Comparison of ENCODE assay signal across 8 cellular contexts in genomic region chr10:26697922-26698608, GRCh38.
A peak's percentile ranks its signal among the peaks of the same experiment; 100 is the strongest.
DNase-seq lines count a peak whose midpoint lies in the region; ATAC-seq and TF ChIP-seq lines count a peak whose summit lies in the region.

No MANE protein-coding gene starts in this region.

- no peaks in the 10 kb centered on the region for H3K9me2 ChIP-seq in DOHH2 (replicated peaks; ENCODE audit: control insufficient read depth, low read length)

- no peak for DNase-seq in central memory CD8-positive, alpha-beta T cell (ENCODE audit: low spot score in 2 of 2)
- no peak for DNase-seq in stimulated activated CD4-positive, alpha-beta T cell treated with anti-CD3 and anti-CD28 coated beads, Interleukin-15, amount 100 ng/mL, for 24 hours
- DNase-seq in NCI-H1694 (lab: John Stamatoyannopoulos, UW): no peak
- DNase-seq in NOMO-1 (lab: John Stamatoyannopoulos, UW; ENCODE audit: unreplicated experiment in 2 of 2): no peak
- no peak for DNase-seq in SKM-1 (lab: John Stamatoyannopoulos, UW; ENCODE audit: unreplicated experiment)

- H3K4me3 Mint-ChIP-seq in central memory CD8-positive, alpha-beta T cell: peak overlapping the region; percentile 95

- H4K20me1 ChIP-seq in DOHH2 (ENCODE audit: control insufficient read depth, insufficient read depth, low read depth, low read length) (0 out of 2 replicates have a peak, but pooled peaks cover 3% of the 10 kb centered on the region), KMS-11 (ENCODE audit: insufficient read depth) (peaks cover 3% of the 10 kb centered on the region; the same call in 1 of the 2 replicates)

- no peak for ATAC-seq in central memory CD8-positive, alpha-beta T cell (replicated peaks; ENCODE audit: extremely low read depth, poor library complexity, severe bottlenecking)

- H3K4me1 Mint-ChIP-seq in central memory CD8-positive, alpha-beta T cell: peaks cover 39% of the 10 kb centered on the region

- peaks cover 60% of the 10 kb centered on the region for H3K79me2 ChIP-seq in DOHH2 (ENCODE audit: control insufficient read depth, low read length)
- peaks cover 55% of the 10 kb centered on the region for H3K79me2 ChIP-seq in KMS-11 (ENCODE audit: insufficient read depth, low read depth)

- H3K4me3 ChIP-seq in DOHH2 (ENCODE audit: low read length): peak overlapping the region; percentile 90
- H3K4me3 ChIP-seq in KMS-11 (IDR thresholded peaks at IDR 0.05; ENCODE audit: insufficient read depth, low read depth, low read length): no peak overlapping the region
- peak overlapping the region; percentile 83 to 97 for H3K4me3 ChIP-seq in mucosa of rectum (ENCODE audit: low read length in 2 of 2)

- H3K36me3 ChIP-seq in DOHH2 (ENCODE audit: control insufficient read depth, low read length) (peaks cover 42% of the 10 kb centered on the region), KMS-11 (ENCODE audit: insufficient read depth) (peaks cover 9% of the 10 kb centered on the region; the same call in 1 of the 2 replicates), mucosa of rectum (ENCODE audit: control insufficient read depth in 2 of 2, insufficient read depth in 2 of 2, low read length in 2 of 2) (peaks cover 0 to 2% of the 10 kb centered on the region in 2 donors)

- H3K27me3 Mint-ChIP-seq in central memory CD8-positive, alpha-beta T cell: no peaks in the 10 kb centered on the region

- H3K4me2 ChIP-seq in DOHH2 (ENCODE audit: low read length) (peak overlapping the region; percentile 85), KMS-11 (peak overlapping the region; percentile 83)

- H2AFZ ChIP-seq in KMS-11 (ENCODE audit: low read depth): peak overlapping the region; percentile 84

- H3K4me1 ChIP-seq in DOHH2 (ENCODE audit: control insufficient read depth, low read length) (peaks cover 37% of the 10 kb centered on the region), KMS-11 (ENCODE audit: low read depth, poor library complexity, severe bottlenecking) (peaks cover 14% of the 10 kb centered on the region), mucosa of rectum (ENCODE audit: control insufficient read depth in 2 of 2, insufficient read depth in 2 of 2, low read length in 2 of 2) (peaks cover 22 to 30% of the 10 kb centered on the region in 2 donors)

- H3K9ac ChIP-seq in KMS-11 (peak overlapping the region; percentile 90), mucosa of rectum (ENCODE audit: low read depth in 1 of 2, low read length in 2 of 2) (peak overlapping the region; percentile 71 to 82)

- no peaks in the 10 kb centered on the region for H3K9me3 ChIP-seq in DOHH2 (ENCODE audit: control insufficient read depth, insufficient read depth, low read length)
- H3K9me3 ChIP-seq in mucosa of rectum (ENCODE audit: control insufficient read depth in 2 of 2, low read length in 2 of 2): no peaks in the 10 kb centered on the region

- H3K27me3 ChIP-seq in DOHH2 (ENCODE audit: control insufficient read depth, low read length): no peaks in the 10 kb centered on the region
- no peaks in the 10 kb centered on the region for H3K27me3 ChIP-seq in KMS-11 (ENCODE audit: insufficient read depth, low read depth)
- H3K27me3 ChIP-seq in mucosa of rectum (ENCODE audit: control insufficient read depth in 2 of 2, insufficient read depth in 2 of 2, low read length in 2 of 2): no peaks in the 10 kb centered on the region

- H3K36me3 Mint-ChIP-seq in central memory CD8-positive, alpha-beta T cell (ENCODE audit: insufficient read depth): peaks cover 5% of the 10 kb centered on the region

- peak overlapping the region; percentile 88 for H3K27ac Mint-ChIP-seq in central memory CD8-positive, alpha-beta T cell (ENCODE audit: low read depth)

- no peaks in the 10 kb centered on the region for H3F3A ChIP-seq in DOHH2 (ENCODE audit: control insufficient read depth, insufficient read depth)

- TF ChIP-seq CTCF in DOHH2 (IDR thresholded peaks at IDR 0.05; ENCODE audit: low read depth, low read length, poor library complexity, severe bottlenecking): no peak
- no peak for TF ChIP-seq CTCF in KMS-11 (conservative IDR thresholded peaks at IDR 0.05; ENCODE audit: low read depth, low read length)

- H3K27ac ChIP-seq in DOHH2 (ENCODE audit: low read depth, low read length) (peak overlapping the region; percentile 75), KMS-11 (peak overlapping the region; percentile 65), mucosa of rectum (ENCODE audit: low read depth in 2 of 2, low read length in 2 of 2) (peak overlapping the region; percentile 89 to 94)

- no peaks in the 10 kb centered on the region for H3K9me3 Mint-ChIP-seq in central memory CD8-positive, alpha-beta T cell
